In genomic region chr1:154312229-154313065, GRCh38 we compare ENCODE assay signal across 6 cellular contexts. TPM values are rescaled to one million over a fixed set of nuclear protein-coding genes. Genes with fewer than 3 reads are reported as not detected.
"Had no signal": no experiment of that assay in that cellular context is flagged by ENCODE, and none has a peak within 500 bp of the region (broad histone marks: within the 10 kb centered on the region; RNA-seq: fewer than 3 reads in every experiment).

No MANE protein-coding gene starts in this region.

RNA-seq across cellular contexts. Expression of gene AQP10, which starts 8.4 kb away (rescaled TPM):
- total RNA-seq: GM23248, H4, H7, HFFc6, HT1080, IMR-90 had no signal
- polyA plus RNA-seq: GM23248, IMR-90 had no signal
